Comparison of ENCODE assay signal across 15 cellular contexts in the genomic region with DNA sequence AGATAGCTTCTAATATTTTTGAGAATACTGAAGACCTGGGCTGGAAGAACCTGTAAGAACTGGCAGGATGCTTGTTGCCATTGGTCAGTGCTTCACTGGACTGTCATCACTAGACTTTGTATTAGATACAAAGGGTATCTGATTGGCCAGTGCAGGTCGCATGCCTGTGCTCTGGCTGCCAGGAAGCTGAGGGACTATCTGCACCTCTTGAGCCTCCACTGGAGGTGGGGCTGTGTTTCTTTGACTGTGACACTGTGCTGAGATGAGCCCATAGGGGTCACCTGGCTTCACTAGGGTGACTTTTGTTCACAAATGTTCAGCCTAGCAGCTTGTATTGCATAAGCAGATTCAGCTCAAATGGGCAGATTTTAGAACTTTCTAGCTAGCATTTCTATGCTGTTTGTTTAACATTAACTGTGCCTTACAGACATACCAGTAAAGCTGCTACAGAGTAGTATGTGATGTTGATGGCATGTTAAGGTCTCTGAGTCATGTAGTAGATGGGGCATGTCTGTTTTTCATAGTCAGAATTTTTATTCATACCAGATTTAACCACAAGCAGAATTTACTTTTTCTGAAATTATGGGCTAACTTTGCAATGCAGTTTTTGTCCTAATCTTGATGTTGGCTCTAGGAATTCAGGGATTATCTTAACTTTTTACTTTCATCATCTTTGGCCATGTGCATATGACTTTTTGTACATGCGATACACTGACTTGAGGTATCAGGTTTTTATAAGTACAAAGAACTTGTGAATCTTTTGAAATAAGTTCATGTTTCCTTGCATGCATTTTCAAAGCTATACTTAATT. TPM values are rescaled to one million over a fixed set of nuclear protein-coding genes. Genes with fewer than 3 reads are reported as not detected.
DNase-seq lines count a peak whose midpoint lies in the region; TF ChIP-seq lines count a peak whose summit lies in the region.
"Had no signal": no experiment of that assay in that cellular context is flagged by ENCODE, and none has a peak within 500 bp of the region (broad histone marks: within the 10 kb centered on the region; RNA-seq: fewer than 3 reads in every experiment).

No MANE protein-coding gene starts in this region.

- H3K27ac ChIP-seq in liver (ENCODE audit: low read depth in 1 of 2, low read length in 2 of 2) (no peak overlapping the region), thyroid gland (no peak overlapping the region)
- H3K27ac ChIP-seq: gastrocnemius medialis, left lung had no signal

- H3K27me3 ChIP-seq in liver (ENCODE audit: control insufficient read depth in 4 of 4, insufficient read depth in 4 of 4, low read length in 3 of 4) (no peaks in the 10 kb centered on the region), thyroid gland (no peaks in the 10 kb centered on the region)
- H3K27me3 ChIP-seq: gastrocnemius medialis, left lung had no signal

- no peak for TF ChIP-seq POLR2A in thyroid gland (IDR thresholded peaks at IDR 0.05)

- H3K36me3 ChIP-seq in liver (ENCODE audit: control insufficient read depth in 4 of 4, insufficient read depth in 3 of 4, low read depth in 1 of 4, low read length in 3 of 4) (no peaks in the 10 kb centered on the region), thyroid gland (no peaks in the 10 kb centered on the region)
- H3K36me3 ChIP-seq: gastrocnemius medialis had no signal

- intact Hi-C loops in thyroid gland (cut with DNase I): no loop called here

- H3K4me3 ChIP-seq in liver (ENCODE audit: low read depth in 1 of 3, low read length in 3 of 3) (no peak overlapping the region), thyroid gland (replicated peaks in 1 of 3) (no peak overlapping the region)
- H3K4me3 ChIP-seq: gastrocnemius medialis, left lung had no signal

- H3K9ac ChIP-seq in liver (ENCODE audit: low read depth in 1 of 2, low read length in 2 of 2): no peak overlapping the region

- H3K9me3 ChIP-seq in liver (ENCODE audit: control insufficient read depth in 4 of 4, low read length in 3 of 4) (no peaks in the 10 kb centered on the region), thyroid gland (no peaks in the 10 kb centered on the region)
- H3K9me3 ChIP-seq: gastrocnemius medialis, left lung had no signal

- H3K4me1 ChIP-seq in liver (ENCODE audit: control insufficient read depth in 4 of 4, insufficient read depth in 4 of 4, low read length in 3 of 4) (no peaks in the 10 kb centered on the region), thyroid gland (no peaks in the 10 kb centered on the region)
- H3K4me1 ChIP-seq: gastrocnemius medialis, left lung had no signal

- DNase-seq in AG09319 (ENCODE audit: extremely low read depth, low read depth) (peak; percentile 72), NCI-H226 (peak; percentile 14), dedifferentiated amniotic fluid mesenchymal stem cell (ENCODE audit: extremely low spot score) (peak; percentile 95), thyroid gland (no peak), medulla oblongata (ENCODE audit: extremely low spot score) (no peak), midbrain (lab: John Stamatoyannopoulos, UW) (no peak)
- DNase-seq in effector CD8-positive, alpha-beta T cell (lab: John Stamatoyannopoulos, UW): no peak
- DNase-seq: activated CD4-positive, alpha-beta memory T cell treated with anti-CD3 and anti-CD28 coated beads for 36 hours; gastrocnemius medialis; left lung; NCI-H2171; stimulated activated CD4-positive, alpha-beta T cell treated with anti-CD3 and anti-CD28 coated beads, Interleukin-2, amount 100 ng/mL, for 24 hours; stimulated activated naive CD4-positive, alpha-beta T cell; T-helper 2 cell had no signal

- no peak for TF ChIP-seq CTCF in AG09319 (IDR thresholded peaks at IDR 0.05; ENCODE audit: low read depth, low read length)
- no peak for TF ChIP-seq CTCF in liver (IDR thresholded peaks at IDR 0.05; ENCODE audit: low read depth, low read length, missing input control)
- no peak for TF ChIP-seq CTCF in thyroid gland (IDR thresholded peaks at IDR 0.05)

- WGBS in liver: 76% methylated on average over 2 of the region's 2 CpGs
- WGBS in thyroid gland, 2 donors: 85 to 96% methylated on average over 2 of the region's 2 CpGs

- TF ChIP-seq RAD21 in liver (IDR thresholded peaks at IDR 0.05): no peak

TF ChIP-seq in liver, 16 proteins besides CTCF, POLR2A, EP300 and RAD21:
- no peak for TF ChIP-seq EGR1 (IDR thresholded peaks at IDR 0.05; ENCODE audit: low read depth in 2 of 2)
- TF ChIP-seq HNF4G (IDR thresholded peaks at IDR 0.05): peak; percentile 6
- no peak for TF ChIP-seq HNF4A (conservative IDR thresholded peaks at IDR 0.05)
- TF ChIP-seq, protein P1, sequence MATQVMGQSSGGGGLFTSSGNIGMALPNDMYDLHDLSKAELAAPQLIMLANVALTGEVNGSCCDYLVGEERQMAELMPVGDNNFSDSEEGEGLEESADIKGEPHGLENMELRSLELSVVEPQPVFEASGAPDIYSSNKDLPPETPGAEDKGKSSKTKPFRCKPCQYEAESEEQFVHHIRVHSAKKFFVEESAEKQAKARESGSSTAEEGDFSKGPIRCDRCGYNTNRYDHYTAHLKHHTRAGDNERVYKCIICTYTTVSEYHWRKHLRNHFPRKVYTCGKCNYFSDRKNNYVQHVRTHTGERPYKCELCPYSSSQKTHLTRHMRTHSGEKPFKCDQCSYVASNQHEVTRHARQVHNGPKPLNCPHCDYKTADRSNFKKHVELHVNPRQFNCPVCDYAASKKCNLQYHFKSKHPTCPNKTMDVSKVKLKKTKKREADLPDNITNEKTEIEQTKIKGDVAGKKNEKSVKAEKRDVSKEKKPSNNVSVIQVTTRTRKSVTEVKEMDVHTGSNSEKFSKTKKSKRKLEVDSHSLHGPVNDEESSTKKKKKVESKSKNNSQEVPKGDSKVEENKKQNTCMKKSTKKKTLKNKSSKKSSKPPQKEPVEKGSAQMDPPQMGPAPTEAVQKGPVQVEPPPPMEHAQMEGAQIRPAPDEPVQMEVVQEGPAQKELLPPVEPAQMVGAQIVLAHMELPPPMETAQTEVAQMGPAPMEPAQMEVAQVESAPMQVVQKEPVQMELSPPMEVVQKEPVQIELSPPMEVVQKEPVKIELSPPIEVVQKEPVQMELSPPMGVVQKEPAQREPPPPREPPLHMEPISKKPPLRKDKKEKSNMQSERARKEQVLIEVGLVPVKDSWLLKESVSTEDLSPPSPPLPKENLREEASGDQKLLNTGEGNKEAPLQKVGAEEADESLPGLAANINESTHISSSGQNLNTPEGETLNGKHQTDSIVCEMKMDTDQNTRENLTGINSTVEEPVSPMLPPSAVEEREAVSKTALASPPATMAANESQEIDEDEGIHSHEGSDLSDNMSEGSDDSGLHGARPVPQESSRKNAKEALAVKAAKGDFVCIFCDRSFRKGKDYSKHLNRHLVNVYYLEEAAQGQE (IDR thresholded peaks at IDR 0.05): no peak
- TF ChIP-seq YY1 (IDR thresholded peaks at IDR 0.05): no peak
- TF ChIP-seq FOXA2 (IDR thresholded peaks at IDR 0.05): no peak

RNA-seq across cellular contexts. Expression of gene RHBDD1, which starts 56.1 kb away (rescaled TPM):
- 10 to 100 TPM; 22.6 to 45.8 TPM for total RNA-seq in liver
- polyA plus RNA-seq in liver: 1 to 10 TPM; 8.5 to 9.6 TPM
- total RNA-seq in thyroid gland: 10 to 100 TPM; 17.2 to 36.5 (median 26.2) TPM

Comparison
In these comparisons a context has a peak if more than half of its experiments do, and no peak if none do; other contexts are left out.
1. DNase-seq: peak in AG09319 (single experiment), NCI-H226 (single experiment) and dedifferentiated amniotic fluid mesenchymal stem cell (single experiment); none in thyroid gland (0 of 2), medulla oblongata (single experiment), midbrain (single experiment) and effector CD8-positive, alpha-beta T cell (single experiment).